ENCODE assay signal across 2 cellular contexts in the genomic region with DNA sequence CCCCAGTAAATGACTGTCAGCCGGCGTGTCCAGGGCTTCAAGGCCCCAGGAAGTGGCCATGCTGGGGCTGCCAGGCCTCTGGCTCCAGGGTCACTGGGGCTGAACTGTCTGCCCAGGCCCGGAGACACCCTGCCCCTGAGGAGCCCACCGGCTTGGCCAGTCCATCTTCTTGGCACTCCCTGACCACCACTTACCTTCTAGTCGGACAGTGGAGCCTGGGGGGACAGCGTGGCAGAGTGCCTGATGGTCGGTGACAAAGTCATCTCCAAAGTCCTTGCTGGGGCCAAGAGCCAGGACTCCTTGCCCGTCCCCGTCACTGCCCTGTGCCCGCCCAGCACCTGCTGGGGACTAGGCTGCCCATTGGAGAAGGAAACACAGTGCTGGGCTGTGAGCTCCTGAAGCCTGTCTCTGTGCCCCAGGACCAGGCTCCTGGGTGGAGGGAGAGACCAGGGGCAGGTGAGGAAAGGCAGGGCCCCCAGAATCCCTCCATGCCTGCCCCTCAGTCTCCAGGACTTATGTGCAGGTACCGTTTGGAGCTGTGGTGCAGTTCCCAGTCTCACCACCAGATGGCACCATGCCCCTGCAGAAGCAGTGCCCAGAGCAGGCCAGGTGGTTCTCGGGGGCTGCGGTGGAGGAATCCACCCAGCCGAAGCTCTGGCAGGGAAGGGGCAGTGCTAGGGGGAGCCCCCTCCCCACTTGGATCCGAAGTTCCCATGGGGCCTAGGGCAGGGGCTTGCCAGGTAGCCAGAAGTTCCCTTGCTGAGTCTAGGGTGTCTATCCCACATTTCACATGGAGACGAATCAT.
A peak's percentile ranks its signal among the peaks of the same experiment; 100 is the strongest.
TF ChIP-seq lines count a peak whose summit lies in the region.

No MANE protein-coding gene starts in this region.

TF ChIP-seq in GM12891, 5 proteins besides CTCF, POLR2A, EP300 and RAD21:
- TF ChIP-seq PAX5 (IDR thresholded peaks at IDR 0.05; ENCODE audit: insufficient read depth, low read length, severe bottlenecking), result no peak
- TF ChIP-seq TAF1 (IDR thresholded peaks at IDR 0.05; ENCODE audit: low read depth, low read length), result no peak
- TF ChIP-seq SPI1 (IDR thresholded peaks at IDR 0.05; ENCODE audit: low read depth, low read length), result no peak
- no peak for TF ChIP-seq POLR2AphosphoS5 (IDR thresholded peaks at IDR 0.05; ENCODE audit: low read depth, low read length)
- no peak for TF ChIP-seq POU2F2 (IDR thresholded peaks at IDR 0.05; ENCODE audit: low read depth, low read length)

TF ChIP-seq in K562, 482 proteins besides CTCF, POLR2A, EP300 and RAD21 (continues in another document):
- TF ChIP-seq ZNF316 (IDR thresholded peaks at IDR 0.05) (no peak), RBM39 (optimal IDR thresholded peaks at IDR 0.05; ENCODE audit: low read depth, low read length) (peak; percentile 98), YY1 (IDR thresholded peaks at IDR 0.05; ENCODE audit: borderline replicate concordance in 1 of 3, control insufficient read depth in 1 of 3, extremely low read depth in 1 of 3, insufficient read depth in 3 of 3, insufficient read length in 1 of 3, insufficient replicate concordance in 2 of 3, low read depth in 1 of 3, low read length in 2 of 3) (peak in 1 of 3 experiments; percentile 21), HCFC1 (IDR thresholded peaks at IDR 0.05; ENCODE audit: low read depth, low read length) (peak; percentile 64), TSC22D4 (tag; IDR thresholded peaks at IDR 0.05) (no peak), MCM2 (IDR thresholded peaks at IDR 0.05; ENCODE audit: low read depth) (no peak), MED1 (CRISPR knock-in tag; IDR thresholded peaks at IDR 0.05; ENCODE audit: borderline replicate concordance) (peak; percentile 95), PHB (CRISPR knock-in tag; IDR thresholded peaks at IDR 0.05) (0 out of 2 replicates have a peak, but pooled peaks have one; percentile 7), ZNF239 (CRISPR knock-in tag; IDR thresholded peaks at IDR 0.05) (peak; percentile 64; the same call in 1 of the 2 replicates), SAFB (IDR thresholded peaks at IDR 0.05; ENCODE audit: borderline replicate concordance, low read depth, low read length) (no peak), NCOA6 (IDR thresholded peaks at IDR 0.05) (no peak), CBX1 (IDR thresholded peaks at IDR 0.05; ENCODE audit: low read depth) (0 out of 2 replicates have a peak, but pooled peaks have one; percentile 72), ZNF253 (CRISPR knock-in tag; conservative IDR thresholded peaks at IDR 0.05) (no peak), KDM2B (CRISPR knock-in tag; IDR thresholded peaks at IDR 0.05) (no peak), DPF2 (IDR thresholded peaks at IDR 0.05) (no peak), NELFE (IDR thresholded peaks at IDR 0.05; ENCODE audit: insufficient read depth, insufficient read length) (no peak), HDAC6 (IDR thresholded peaks at IDR 0.05; ENCODE audit: low read depth, low read length) (no peak), ESRRB (CRISPR knock-in tag; IDR thresholded peaks at IDR 0.05; ENCODE audit: borderline replicate concordance) (no peak), RB1 (IDR thresholded peaks at IDR 0.05; ENCODE audit: low read depth) (peak; percentile 99), BRD4 (IDR thresholded peaks at IDR 0.05) (no peak)
- TF ChIP-seq, protein P1, sequence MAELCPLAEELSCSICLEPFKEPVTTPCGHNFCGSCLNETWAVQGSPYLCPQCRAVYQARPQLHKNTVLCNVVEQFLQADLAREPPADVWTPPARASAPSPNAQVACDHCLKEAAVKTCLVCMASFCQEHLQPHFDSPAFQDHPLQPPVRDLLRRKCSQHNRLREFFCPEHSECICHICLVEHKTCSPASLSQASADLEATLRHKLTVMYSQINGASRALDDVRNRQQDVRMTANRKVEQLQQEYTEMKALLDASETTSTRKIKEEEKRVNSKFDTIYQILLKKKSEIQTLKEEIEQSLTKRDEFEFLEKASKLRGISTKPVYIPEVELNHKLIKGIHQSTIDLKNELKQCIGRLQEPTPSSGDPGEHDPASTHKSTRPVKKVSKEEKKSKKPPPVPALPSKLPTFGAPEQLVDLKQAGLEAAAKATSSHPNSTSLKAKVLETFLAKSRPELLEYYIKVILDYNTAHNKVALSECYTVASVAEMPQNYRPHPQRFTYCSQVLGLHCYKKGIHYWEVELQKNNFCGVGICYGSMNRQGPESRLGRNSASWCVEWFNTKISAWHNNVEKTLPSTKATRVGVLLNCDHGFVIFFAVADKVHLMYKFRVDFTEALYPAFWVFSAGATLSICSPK (IDR thresholded peaks at IDR 0.05; ENCODE audit: borderline replicate concordance), result no peak
- TF ChIP-seq, protein P2, sequence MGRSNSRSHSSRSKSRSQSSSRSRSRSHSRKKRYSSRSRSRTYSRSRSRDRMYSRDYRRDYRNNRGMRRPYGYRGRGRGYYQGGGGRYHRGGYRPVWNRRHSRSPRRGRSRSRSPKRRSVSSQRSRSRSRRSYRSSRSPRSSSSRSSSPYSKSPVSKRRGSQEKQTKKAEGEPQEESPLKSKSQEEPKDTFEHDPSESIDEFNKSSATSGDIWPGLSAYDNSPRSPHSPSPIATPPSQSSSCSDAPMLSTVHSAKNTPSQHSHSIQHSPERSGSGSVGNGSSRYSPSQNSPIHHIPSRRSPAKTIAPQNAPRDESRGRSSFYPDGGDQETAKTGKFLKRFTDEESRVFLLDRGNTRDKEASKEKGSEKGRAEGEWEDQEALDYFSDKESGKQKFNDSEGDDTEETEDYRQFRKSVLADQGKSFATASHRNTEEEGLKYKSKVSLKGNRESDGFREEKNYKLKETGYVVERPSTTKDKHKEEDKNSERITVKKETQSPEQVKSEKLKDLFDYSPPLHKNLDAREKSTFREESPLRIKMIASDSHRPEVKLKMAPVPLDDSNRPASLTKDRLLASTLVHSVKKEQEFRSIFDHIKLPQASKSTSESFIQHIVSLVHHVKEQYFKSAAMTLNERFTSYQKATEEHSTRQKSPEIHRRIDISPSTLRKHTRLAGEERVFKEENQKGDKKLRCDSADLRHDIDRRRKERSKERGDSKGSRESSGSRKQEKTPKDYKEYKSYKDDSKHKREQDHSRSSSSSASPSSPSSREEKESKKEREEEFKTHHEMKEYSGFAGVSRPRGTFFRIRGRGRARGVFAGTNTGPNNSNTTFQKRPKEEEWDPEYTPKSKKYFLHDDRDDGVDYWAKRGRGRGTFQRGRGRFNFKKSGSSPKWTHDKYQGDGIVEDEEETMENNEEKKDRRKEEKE (IDR thresholded peaks at IDR 0.05; ENCODE audit: borderline replicate concordance in 1 of 2, control insufficient read depth in 1 of 2, low read depth in 2 of 2, low read length in 1 of 2), result no peak
- TF ChIP-seq, protein P3, sequence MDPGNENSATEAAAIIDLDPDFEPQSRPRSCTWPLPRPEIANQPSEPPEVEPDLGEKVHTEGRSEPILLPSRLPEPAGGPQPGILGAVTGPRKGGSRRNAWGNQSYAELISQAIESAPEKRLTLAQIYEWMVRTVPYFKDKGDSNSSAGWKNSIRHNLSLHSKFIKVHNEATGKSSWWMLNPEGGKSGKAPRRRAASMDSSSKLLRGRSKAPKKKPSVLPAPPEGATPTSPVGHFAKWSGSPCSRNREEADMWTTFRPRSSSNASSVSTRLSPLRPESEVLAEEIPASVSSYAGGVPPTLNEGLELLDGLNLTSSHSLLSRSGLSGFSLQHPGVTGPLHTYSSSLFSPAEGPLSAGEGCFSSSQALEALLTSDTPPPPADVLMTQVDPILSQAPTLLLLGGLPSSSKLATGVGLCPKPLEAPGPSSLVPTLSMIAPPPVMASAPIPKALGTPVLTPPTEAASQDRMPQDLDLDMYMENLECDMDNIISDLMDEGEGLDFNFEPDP (CRISPR knock-in tag; IDR thresholded peaks at IDR 0.05), result 0 out of 2 replicates have a peak, but pooled peaks have one; percentile 28
- TF ChIP-seq, protein P4, sequence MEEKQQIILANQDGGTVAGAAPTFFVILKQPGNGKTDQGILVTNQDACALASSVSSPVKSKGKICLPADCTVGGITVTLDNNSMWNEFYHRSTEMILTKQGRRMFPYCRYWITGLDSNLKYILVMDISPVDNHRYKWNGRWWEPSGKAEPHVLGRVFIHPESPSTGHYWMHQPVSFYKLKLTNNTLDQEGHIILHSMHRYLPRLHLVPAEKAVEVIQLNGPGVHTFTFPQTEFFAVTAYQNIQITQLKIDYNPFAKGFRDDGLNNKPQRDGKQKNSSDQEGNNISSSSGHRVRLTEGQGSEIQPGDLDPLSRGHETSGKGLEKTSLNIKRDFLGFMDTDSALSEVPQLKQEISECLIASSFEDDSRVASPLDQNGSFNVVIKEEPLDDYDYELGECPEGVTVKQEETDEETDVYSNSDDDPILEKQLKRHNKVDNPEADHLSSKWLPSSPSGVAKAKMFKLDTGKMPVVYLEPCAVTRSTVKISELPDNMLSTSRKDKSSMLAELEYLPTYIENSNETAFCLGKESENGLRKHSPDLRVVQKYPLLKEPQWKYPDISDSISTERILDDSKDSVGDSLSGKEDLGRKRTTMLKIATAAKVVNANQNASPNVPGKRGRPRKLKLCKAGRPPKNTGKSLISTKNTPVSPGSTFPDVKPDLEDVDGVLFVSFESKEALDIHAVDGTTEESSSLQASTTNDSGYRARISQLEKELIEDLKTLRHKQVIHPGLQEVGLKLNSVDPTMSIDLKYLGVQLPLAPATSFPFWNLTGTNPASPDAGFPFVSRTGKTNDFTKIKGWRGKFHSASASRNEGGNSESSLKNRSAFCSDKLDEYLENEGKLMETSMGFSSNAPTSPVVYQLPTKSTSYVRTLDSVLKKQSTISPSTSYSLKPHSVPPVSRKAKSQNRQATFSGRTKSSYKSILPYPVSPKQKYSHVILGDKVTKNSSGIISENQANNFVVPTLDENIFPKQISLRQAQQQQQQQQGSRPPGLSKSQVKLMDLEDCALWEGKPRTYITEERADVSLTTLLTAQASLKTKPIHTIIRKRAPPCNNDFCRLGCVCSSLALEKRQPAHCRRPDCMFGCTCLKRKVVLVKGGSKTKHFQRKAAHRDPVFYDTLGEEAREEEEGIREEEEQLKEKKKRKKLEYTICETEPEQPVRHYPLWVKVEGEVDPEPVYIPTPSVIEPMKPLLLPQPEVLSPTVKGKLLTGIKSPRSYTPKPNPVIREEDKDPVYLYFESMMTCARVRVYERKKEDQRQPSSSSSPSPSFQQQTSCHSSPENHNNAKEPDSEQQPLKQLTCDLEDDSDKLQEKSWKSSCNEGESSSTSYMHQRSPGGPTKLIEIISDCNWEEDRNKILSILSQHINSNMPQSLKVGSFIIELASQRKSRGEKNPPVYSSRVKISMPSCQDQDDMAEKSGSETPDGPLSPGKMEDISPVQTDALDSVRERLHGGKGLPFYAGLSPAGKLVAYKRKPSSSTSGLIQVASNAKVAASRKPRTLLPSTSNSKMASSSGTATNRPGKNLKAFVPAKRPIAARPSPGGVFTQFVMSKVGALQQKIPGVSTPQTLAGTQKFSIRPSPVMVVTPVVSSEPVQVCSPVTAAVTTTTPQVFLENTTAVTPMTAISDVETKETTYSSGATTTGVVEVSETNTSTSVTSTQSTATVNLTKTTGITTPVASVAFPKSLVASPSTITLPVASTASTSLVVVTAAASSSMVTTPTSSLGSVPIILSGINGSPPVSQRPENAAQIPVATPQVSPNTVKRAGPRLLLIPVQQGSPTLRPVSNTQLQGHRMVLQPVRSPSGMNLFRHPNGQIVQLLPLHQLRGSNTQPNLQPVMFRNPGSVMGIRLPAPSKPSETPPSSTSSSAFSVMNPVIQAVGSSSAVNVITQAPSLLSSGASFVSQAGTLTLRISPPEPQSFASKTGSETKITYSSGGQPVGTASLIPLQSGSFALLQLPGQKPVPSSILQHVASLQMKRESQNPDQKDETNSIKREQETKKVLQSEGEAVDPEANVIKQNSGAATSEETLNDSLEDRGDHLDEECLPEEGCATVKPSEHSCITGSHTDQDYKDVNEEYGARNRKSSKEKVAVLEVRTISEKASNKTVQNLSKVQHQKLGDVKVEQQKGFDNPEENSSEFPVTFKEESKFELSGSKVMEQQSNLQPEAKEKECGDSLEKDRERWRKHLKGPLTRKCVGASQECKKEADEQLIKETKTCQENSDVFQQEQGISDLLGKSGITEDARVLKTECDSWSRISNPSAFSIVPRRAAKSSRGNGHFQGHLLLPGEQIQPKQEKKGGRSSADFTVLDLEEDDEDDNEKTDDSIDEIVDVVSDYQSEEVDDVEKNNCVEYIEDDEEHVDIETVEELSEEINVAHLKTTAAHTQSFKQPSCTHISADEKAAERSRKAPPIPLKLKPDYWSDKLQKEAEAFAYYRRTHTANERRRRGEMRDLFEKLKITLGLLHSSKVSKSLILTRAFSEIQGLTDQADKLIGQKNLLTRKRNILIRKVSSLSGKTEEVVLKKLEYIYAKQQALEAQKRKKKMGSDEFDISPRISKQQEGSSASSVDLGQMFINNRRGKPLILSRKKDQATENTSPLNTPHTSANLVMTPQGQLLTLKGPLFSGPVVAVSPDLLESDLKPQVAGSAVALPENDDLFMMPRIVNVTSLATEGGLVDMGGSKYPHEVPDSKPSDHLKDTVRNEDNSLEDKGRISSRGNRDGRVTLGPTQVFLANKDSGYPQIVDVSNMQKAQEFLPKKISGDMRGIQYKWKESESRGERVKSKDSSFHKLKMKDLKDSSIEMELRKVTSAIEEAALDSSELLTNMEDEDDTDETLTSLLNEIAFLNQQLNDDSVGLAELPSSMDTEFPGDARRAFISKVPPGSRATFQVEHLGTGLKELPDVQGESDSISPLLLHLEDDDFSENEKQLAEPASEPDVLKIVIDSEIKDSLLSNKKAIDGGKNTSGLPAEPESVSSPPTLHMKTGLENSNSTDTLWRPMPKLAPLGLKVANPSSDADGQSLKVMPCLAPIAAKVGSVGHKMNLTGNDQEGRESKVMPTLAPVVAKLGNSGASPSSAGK (IDR thresholded peaks at IDR 0.05), result no peak
